ENCODE assay signal across 20 cellular contexts in the genomic region with DNA sequence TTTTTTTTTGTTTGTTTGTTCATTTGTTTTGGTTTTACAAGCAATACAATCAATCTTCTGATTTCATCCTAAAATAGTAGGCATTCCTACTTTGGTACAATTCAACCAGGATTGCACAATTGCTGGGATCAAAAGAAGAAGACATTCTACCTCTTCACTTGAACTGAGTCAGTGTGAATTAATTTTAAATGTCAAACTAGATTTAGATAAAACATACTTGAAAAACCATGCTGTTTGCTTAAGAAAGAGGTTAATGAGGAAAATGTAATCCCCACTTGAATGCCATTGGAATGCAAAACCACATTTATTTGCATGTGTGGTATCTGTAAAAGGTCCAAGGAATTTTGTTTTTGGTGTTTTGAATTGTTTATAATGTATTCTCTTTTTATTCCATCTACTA. TPM values are rescaled to one million over a fixed set of nuclear protein-coding genes. Genes with fewer than 3 reads are reported as not detected.
DNase-seq lines count a peak whose midpoint lies in the region; ATAC-seq, FAIRE-seq and TF ChIP-seq lines count a peak whose summit lies in the region.
"Had no signal": no experiment of that assay in that cellular context is flagged by ENCODE, and none has a peak within 500 bp of the region (broad histone marks: within the 10 kb centered on the region; RNA-seq: fewer than 3 reads in every experiment).

No MANE protein-coding gene starts in this region.

- no peaks in the 10 kb centered on the region for H3K9me3 Mint-ChIP-seq in mesothelial cell of epicardium

- no TSS peak for BruUV-seq in K562 (replicated peaks; lab: Mats Ljungman, UMichigan)

- no peaks in the 10 kb centered on the region for H3K79me2 ChIP-seq in K562 (ENCODE audit: control insufficient read depth, insufficient read depth, low read length)

- H3K9me3 ChIP-seq in HUES48 (ENCODE audit: control insufficient read depth, insufficient read depth, low read length), result no peaks in the 10 kb centered on the region
- H3K9me3 ChIP-seq in K562 (replicated peaks; ENCODE audit: control insufficient read depth, insufficient read depth, low read depth, low read length), result no peaks in the 10 kb centered on the region
- H3K9me3 ChIP-seq in prostate gland, result no peaks in the 10 kb centered on the region

- no peak overlapping the region for H2AFZ ChIP-seq in K562 (ENCODE audit: low read depth, low read length)

- POLR2A ChIA-PET in K562 (lab: Yijun Ruan, JAX), result interaction anchor here (2.1 kb wide), 1 partner anchor 12 kb away, joined by 8 read pairs; no protein-coding TSS in a partner anchor

- in situ Hi-C loops in K562 (cut with MboI), result no loop called here

- DNase-seq in AG10803 (ENCODE audit: low read depth), result peak; percentile 95
- DNase-seq in K562 (ENCODE audit: extremely low read depth in 1 of 4, low spot score in 3 of 4), result no peak
- no peak for DNase-seq in mesothelial cell of epicardium (ENCODE audit: low spot score in 2 of 2, unreplicated experiment in 2 of 2)
- DNase-seq in prostate gland (ENCODE audit: low spot score), result no peak
- no peak for DNase-seq in occipital lobe (lab: John Stamatoyannopoulos, UW)
- no peak for DNase-seq in cardiac septum (ENCODE audit: low spot score)
- DNase-seq: activated gamma-delta T cell treated with Interleukin-2 at 50 U/mL for 16 hours; effector memory CD4-positive, alpha-beta T cell; midbrain; NCI-H1092; NCI-H510A treated with DMSO at 0.1 percent for 48 hours; stimulated activated CD4-positive, alpha-beta T cell treated with anti-CD3 and anti-CD28 coated beads, Interleukin-15, amount 100 ng/mL, for 24 hours; SW 1271; WERI-Rb-1 had no signal

- H3K27ac Mint-ChIP-seq in mesothelial cell of epicardium, result peak overlapping the region; percentile 59

- CTCF ChIA-PET in K562 (lab: Yijun Ruan, JAX; ENCODE audit: low intra/inter-chr PET ratio), result no interaction called here

- H3K9me1 ChIP-seq in K562 (ENCODE audit: control insufficient read depth, insufficient read depth, low read length), result no peaks in the 10 kb centered on the region

- no peak for TF ChIP-seq EP300 in K562 (IDR thresholded peaks at IDR 0.05; ENCODE audit: low read length)

- ATAC-seq in K562 (no peak), GM21786 (IDR thresholded peaks at IDR 0.05; ENCODE audit: unreplicated experiment) (no peak)
- ATAC-seq: Panc1 had no signal

- TF ChIP-seq CTCF in AG10803 (conservative IDR thresholded peaks at IDR 0.05; ENCODE audit: low read length), result no peak
- no peak for TF ChIP-seq CTCF in K562 (IDR thresholded peaks at IDR 0.05 in 2 of 3, conservative IDR thresholded peaks at IDR 0.05 in 1 of 3; ENCODE audit: insufficient read depth in 2 of 3, low read depth in 1 of 3, low read length in 3 of 3)
- no peak for TF ChIP-seq CTCF in mesothelial cell of epicardium (IDR thresholded peaks at IDR 0.05; ENCODE audit: unreplicated experiment)
- TF ChIP-seq CTCF in prostate gland (IDR thresholded peaks at IDR 0.05), result no peak

- H3K9ac ChIP-seq in HUES48 (ENCODE audit: low read depth, low read length) (no peak overlapping the region), K562 (ENCODE audit: insufficient read depth in 1 of 2, low read depth in 2 of 2, low read length in 2 of 2) (no peak overlapping the region)
- H3K9ac ChIP-seq: BLaER1 had no signal

- no peak overlapping the region for H3K4me3 ChIP-seq in AG10803 (ENCODE audit: low read length)
- H3K4me3 ChIP-seq in HUES48 (ENCODE audit: low read depth, low read length), result peak overlapping the region; percentile 2; the same call in 1 of the 2 replicates
- H3K4me3 ChIP-seq in K562, result no peak overlapping the region
- H3K4me3 ChIP-seq in prostate gland, result no peak overlapping the region
- H3K4me3 ChIP-seq: BLaER1 had no signal

- H3K27ac ChIP-seq in HUES48 (ENCODE audit: low read depth, low read length) (peak overlapping the region; percentile 39), K562 (ENCODE audit: extremely low read depth, low read depth, low read length) (no peak overlapping the region), prostate gland (no peak overlapping the region)
- H3K27ac ChIP-seq: BLaER1, WERI-Rb-1 had no signal

- peaks cover 31% of the 10 kb centered on the region for H3K4me1 ChIP-seq in HUES48 (ENCODE audit: control insufficient read depth, insufficient read depth, low read length)
- no peaks in the 10 kb centered on the region; a peak in 1 of 5 replicates for H3K4me1 ChIP-seq in K562 (replicated peaks in 1 of 2; ENCODE audit: control insufficient read depth in 2 of 2, insufficient read depth in 2 of 2, low read length in 2 of 2)
- no peaks in the 10 kb centered on the region for H3K4me1 ChIP-seq in prostate gland (replicated peaks)

- TF ChIP-seq RAD21 in K562 (CRISPR knock-in tag; conservative IDR thresholded peaks at IDR 0.05 in 1 of 2, IDR thresholded peaks at IDR 0.05 in 1 of 2), result no peak

- H3K27me3 ChIP-seq in HUES48 (ENCODE audit: control insufficient read depth, insufficient read depth, low read length) (peaks cover 30% of the 10 kb centered on the region), K562 (ENCODE audit: control insufficient read depth in 2 of 2, insufficient read depth in 2 of 2, low read length in 2 of 2) (no peaks in the 10 kb centered on the region), prostate gland (replicated peaks; ENCODE audit: insufficient read depth) (no peaks in the 10 kb centered on the region)
- H3K27me3 ChIP-seq: BLaER1 had no signal

- H4K20me1 ChIP-seq in K562 (replicated peaks; ENCODE audit: control insufficient read depth, insufficient read depth, low read length), result no peaks in the 10 kb centered on the region
- H4K20me1 ChIP-seq: BLaER1 had no signal

- intact Hi-C loops in K562 (cut with micrococcal nuclease) (no loop called here), prostate gland (cut with DNase I) (no loop called here), cardiac septum (cut with DNase I) (no loop called here)

- H3K36me3 Mint-ChIP-seq in mesothelial cell of epicardium, result peaks cover 6% of the 10 kb centered on the region

- H3K4me3 Mint-ChIP-seq in mesothelial cell of epicardium, result no peak overlapping the region

- peaks cover 48% of the 10 kb centered on the region for H3K4me1 Mint-ChIP-seq in mesothelial cell of epicardium

- H3K36me3 ChIP-seq in HUES48 (ENCODE audit: control insufficient read depth, insufficient read depth, low read length), result no peaks in the 10 kb centered on the region
- no peaks in the 10 kb centered on the region for H3K36me3 ChIP-seq in K562 (ENCODE audit: control insufficient read depth, insufficient read depth, low read length)
- no peaks in the 10 kb centered on the region for H3K36me3 ChIP-seq in prostate gland
- H3K36me3 ChIP-seq: BLaER1, WERI-Rb-1 had no signal

- TF ChIP-seq POLR2A in K562 (conservative IDR thresholded peaks at IDR 0.05) (no peak), prostate gland (IDR thresholded peaks at IDR 0.05) (no peak)

- H3K4me2 ChIP-seq in K562 (ENCODE audit: insufficient read depth, low read length), result no peak overlapping the region
- H3K4me2 ChIP-seq: BLaER1 had no signal

- H3K27me3 Mint-ChIP-seq in mesothelial cell of epicardium (ENCODE audit: low read depth), result peaks cover 10% of the 10 kb centered on the region

- no peak for FAIRE-seq in K562 (lab: Jason Lieb, UNC)

TF ChIP-seq in K562, 482 proteins besides CTCF, POLR2A, EP300 and RAD21:
- TF ChIP-seq KLF1 (tag; IDR thresholded peaks at IDR 0.05) (no peak), CEBPB (tag; IDR thresholded peaks at IDR 0.05) (0 out of 2 replicates have a peak, but pooled peaks have one; percentile 23), ZNF354B (CRISPR knock-in tag; IDR thresholded peaks at IDR 0.05) (no peak)
- TF ChIP-seq, protein P1, sequence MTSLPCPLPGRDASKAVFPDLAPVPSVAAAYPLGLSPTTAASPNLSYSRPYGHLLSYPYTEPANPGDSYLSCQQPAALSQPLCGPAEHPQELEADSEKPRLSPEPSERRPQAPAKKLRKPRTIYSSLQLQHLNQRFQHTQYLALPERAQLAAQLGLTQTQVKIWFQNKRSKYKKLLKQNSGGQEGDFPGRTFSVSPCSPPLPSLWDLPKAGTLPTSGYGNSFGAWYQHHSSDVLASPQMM (CRISPR knock-in tag; IDR thresholded peaks at IDR 0.05), result no peak

RNA-seq across cellular contexts. Expression of a gene that starts 40.5 kb away (rescaled TPM):
- 15.5 and 17.1 TPM in 2 replicates for total RNA-seq in K562 (2011; cell fraction: chromatin; rRNA removed; ENCODE audit: low replicate concordance)
- 13.2 and 15.0 TPM in 2 replicates for total RNA-seq in K562 (2011; cell fraction: nucleolus; rRNA removed)
- total RNA-seq in K562 (2011; cell fraction: nucleoplasm; rRNA removed), result 12.4 and 14.3 TPM in 2 replicates
- total RNA-seq in K562 (2014; rRNA removed), result 11.8 and 12.8 TPM in 2 replicates
- total RNA-seq in K562 (2014; rRNA removed; fragmentation: Illumina TruSeq; extraction: Trizol), result 3.0 and 3.3 TPM in 2 replicates
- total RNA-seq in K562 (2015; rRNA removed; fragmentation: Illumina TruSeq; extraction: Trizol), result 4.2 and 5.6 TPM in 2 replicates
- total RNA-seq in K562 (2021), result 6.0 and 6.6 TPM in 2 replicates
- 0.58 and 2.6 TPM in 2 replicates for polyA plus RNA-seq in K562 (2011; rRNA removed)
- 0.43 and 1.7 TPM in 2 replicates for polyA plus RNA-seq in K562 (2011; cell fraction: cytosol; rRNA removed)
- 0.94 and 6.5 TPM in 2 replicates for polyA plus RNA-seq in K562 (2011; cell fraction: nucleus; rRNA removed)
- 4.1 and 4.4 TPM in 2 replicates for polyA plus RNA-seq in K562 (2012)
- 4.9 and 6.4 TPM in 2 replicates for polyA plus RNA-seq in K562 (2014; fragmentation: Illumina TruSeq; extraction: Trizol)
- 1 to 10 TPM; 1.7 to 2.0 TPM for polyA plus RNA-seq in K562 (2014; fragmentation: Nextera tagmentation; extraction: Ambion mirVana)
- 4.9 and 6.6 TPM in 2 replicates for polyA plus RNA-seq in K562 (2014; rRNA removed)
- polyA minus RNA-seq in K562 (2011; rRNA and poly(A)+ RNA removed), result 0.30 and 2.8 TPM in 2 replicates
- 2.8 TPM in 1 of 2 replicates, not detected in the other for polyA minus RNA-seq in K562 (2011; cell fraction: cytosol; rRNA and poly(A)+ RNA removed)
- 1.3 and 3.5 TPM in 2 replicates for polyA minus RNA-seq in K562 (2011; cell fraction: nucleus; rRNA and poly(A)+ RNA removed)
- total RNA-seq in mesothelial cell of epicardium, result 32.8 to 34.3 TPM (median 33.3 TPM) in 3 replicates
- 1 to 10 TPM in 1 of 2 donors, not detected in 1; 7.5 TPM for total RNA-seq in prostate gland
- total RNA-seq in occipital lobe, result not detected
- total RNA-seq in cardiac septum, result 161 TPM
- total RNA-seq: glomerular endothelial cell, osteocyte had no signal
